18 cellular contexts compared by ENCODE assay signal in the genomic region with DNA sequence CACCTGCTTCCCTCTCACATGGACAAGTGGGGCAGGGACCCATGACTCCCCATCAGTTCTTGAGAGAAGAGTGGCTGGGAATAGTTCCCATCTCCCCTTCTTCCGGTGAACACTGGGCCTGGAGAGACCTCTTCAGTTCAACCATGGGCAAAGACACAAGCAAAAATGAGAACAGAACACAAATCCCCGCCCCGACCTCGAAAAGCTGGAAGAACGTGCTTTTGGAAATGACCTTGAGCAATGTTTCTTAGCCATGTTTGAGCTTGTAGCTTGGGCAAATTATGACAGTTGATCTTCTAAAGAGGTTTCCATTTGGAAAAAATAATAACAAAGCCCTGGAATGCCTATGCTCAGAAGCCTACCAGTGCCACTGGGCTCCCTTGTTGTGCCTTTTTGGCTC. TPM values are rescaled to one million over a fixed set of nuclear protein-coding genes. Genes with fewer than 3 reads are reported as not detected.
A peak's percentile ranks its signal among the peaks of the same experiment; 100 is the strongest.
DNase-seq lines count a peak whose midpoint lies in the region; ATAC-seq, FAIRE-seq and TF ChIP-seq lines count a peak whose summit lies in the region.
"Had no signal": no experiment of that assay in that cellular context is flagged by ENCODE, and none has a peak within 500 bp of the region (broad histone marks: within the 10 kb centered on the region; RNA-seq: fewer than 3 reads in every experiment).

No MANE protein-coding gene starts in this region.

- H3K27ac Mint-ChIP-seq in neural progenitor cell = peak overlapping the region; percentile 48
- H3K27ac Mint-ChIP-seq: CD4-positive, alpha-beta memory T cell; GM23338; H9 had no signal

- H3K27ac ChIP-seq in left lung = peak overlapping the region in 1 of 2 donors; percentile 45
- no peak overlapping the region for H3K27ac ChIP-seq in neural progenitor cell
- no peak overlapping the region for H3K27ac ChIP-seq in HepG2 (ENCODE audit: extremely low read length, insufficient read depth, low read length)
- H3K27ac ChIP-seq: A549, C4-2B had no signal

- TF ChIP-seq CTCF in epithelial cell of esophagus (IDR thresholded peaks at IDR 0.05; ENCODE audit: insufficient read depth, low read depth, low read length, missing control alignments) (no peak), left lung (IDR thresholded peaks at IDR 0.05) (no peak), neural progenitor cell (IDR thresholded peaks at IDR 0.05) (no peak), HepG2 (CRISPR knock-in tag; IDR thresholded peaks at IDR 0.05) (no peak)

- BruUV-seq in HepG2 (replicated peaks; lab: Mats Ljungman, UMichigan) = no TSS peak

- H3K4me1 Mint-ChIP-seq in neural progenitor cell = peaks cover 15% of the 10 kb centered on the region
- H3K4me1 Mint-ChIP-seq: GM23338 had no signal

- H3K9me3 ChIP-seq in left lung (no peaks in the 10 kb centered on the region), neural progenitor cell (ENCODE audit: low read depth) (no peaks in the 10 kb centered on the region), HepG2 (ENCODE audit: low read length) (no peaks in the 10 kb centered on the region)
- H3K9me3 ChIP-seq: A549, BE2C had no signal

- H2AFZ ChIP-seq in neural progenitor cell (replicated peaks) = no peak overlapping the region
- no peak overlapping the region for H2AFZ ChIP-seq in HepG2 (ENCODE audit: low read length)
- H2AFZ ChIP-seq: GM23338 had no signal

- no peak for TF ChIP-seq EP300 in HepG2 (IDR thresholded peaks at IDR 0.05; ENCODE audit: low read depth in 2 of 2, low read length in 2 of 2)
- TF ChIP-seq EP300 in HepG2 (CRISPR knock-in tag; IDR thresholded peaks at IDR 0.05; ENCODE audit: borderline replicate concordance) = no peak

- H3K4me1 ChIP-seq in left lung = peaks cover 0 to 2% of the 10 kb centered on the region in 2 donors
- H3K4me1 ChIP-seq in neural progenitor cell = peaks cover 10% of the 10 kb centered on the region
- no peaks in the 10 kb centered on the region for H3K4me1 ChIP-seq in HepG2 (ENCODE audit: insufficient read depth, low read length)
- H3K4me1 ChIP-seq: A549, BE2C had no signal

- DNase-seq in epithelial cell of esophagus (ENCODE audit: low read depth) (peak; percentile 39), left lung (no peak), neural progenitor cell (ENCODE audit: low spot score) (no peak), NCI-H1436 treated with DMSO at 0.1 percent for 48 hours (lab: John Stamatoyannopoulos, UW) (no peak), retina (no peak), HepG2 (ENCODE audit: low spot score) (no peak)
- DNase-seq: BE2C; CD4-positive, alpha-beta memory T cell; DMS153; DMS79 treated with DMSO at 0.1 percent for 48 hours; EL; H9 had no signal

- CTCF ChIA-PET in HepG2 (lab: Yijun Ruan, JAX; ENCODE audit: low intra/inter-chr PET ratio, low total read pairs) = no interaction called here

- 9% methylated on average over 5 of the region's 5 CpGs for WGBS in HepG2 (ENCODE audit: low lambda C conversion rate)

- no peak for FAIRE-seq in HepG2 (lab: Jason Lieb, UNC)
- FAIRE-seq: A549, D721Med, G401.6, GM12891 had no signal

- in situ Hi-C loops in HepG2 (cut with HindIII; ENCODE audit: extremely low pct_ligation_motif_present, low pct_unique_long_range_greater_than_20kb) = no loop called here

- H3K9ac ChIP-seq in neural progenitor cell (no peak overlapping the region), HepG2 (ENCODE audit: insufficient read depth, low read depth, low read length) (no peak overlapping the region)

- TF ChIP-seq RAD21 in HepG2 (CRISPR knock-in tag; IDR thresholded peaks at IDR 0.05) = no peak

- POLR2A ChIA-PET in HepG2 (lab: Yijun Ruan, JAX) = no interaction called here

- H4K20me1 ChIP-seq in neural progenitor cell (ENCODE audit: low read depth) (no peaks in the 10 kb centered on the region), HepG2 (ENCODE audit: insufficient read depth, low read length) (no peaks in the 10 kb centered on the region)

- H3K79me2 ChIP-seq in neural progenitor cell (ENCODE audit: low read depth) (no peaks in the 10 kb centered on the region), HepG2 (ENCODE audit: insufficient read depth, low read length) (no peaks in the 10 kb centered on the region)

- H3K36me3 ChIP-seq in left lung (no peaks in the 10 kb centered on the region), neural progenitor cell (no peaks in the 10 kb centered on the region), HepG2 (replicated peaks in 1 of 2; ENCODE audit: control insufficient read depth in 1 of 2, insufficient read depth in 2 of 2, low read length in 2 of 2) (no peaks in the 10 kb centered on the region)
- H3K36me3 ChIP-seq: BE2C had no signal

- TF ChIP-seq POLR2A in HepG2 (IDR thresholded peaks at IDR 0.05; ENCODE audit: insufficient read depth in 1 of 2, low read depth in 2 of 2, low read length in 2 of 2) = no peak

- H3K4me2 ChIP-seq in neural progenitor cell = no peak overlapping the region
- no peak overlapping the region for H3K4me2 ChIP-seq in HepG2 (ENCODE audit: low read depth, low read length)
- H3K4me2 ChIP-seq: A549, GM23338 had no signal

- H3K9me3 Mint-ChIP-seq in neural progenitor cell = no peaks in the 10 kb centered on the region
- H3K9me3 Mint-ChIP-seq: CD4-positive, alpha-beta memory T cell; GM23338; H9 had no signal

- ATAC-seq in left lung (peak; percentile 35), HepG2 (no peak)
- ATAC-seq: A549, GM23338 had no signal

- H3K27me3 Mint-ChIP-seq in neural progenitor cell (ENCODE audit: insufficient read depth, low read depth) = peaks cover 5% of the 10 kb centered on the region

- H3K4me3 ChIP-seq in epithelial cell of esophagus (ENCODE audit: low read length) = no peak overlapping the region
- no peak overlapping the region for H3K4me3 ChIP-seq in left lung
- no peak overlapping the region for H3K4me3 ChIP-seq in neural progenitor cell
- no peak overlapping the region for H3K4me3 ChIP-seq in HepG2 (replicated peaks in 1 of 3; ENCODE audit: insufficient read depth in 1 of 3, low read depth in 2 of 3, low read length in 3 of 3)
- H3K4me3 ChIP-seq: A549, GM23338 had no signal

- no peak overlapping the region for H3K4me3 Mint-ChIP-seq in neural progenitor cell
- H3K4me3 Mint-ChIP-seq: CD4-positive, alpha-beta memory T cell; GM23338; H9 had no signal

- no peaks in the 10 kb centered on the region for H3K36me3 Mint-ChIP-seq in neural progenitor cell
- H3K36me3 Mint-ChIP-seq: CD4-positive, alpha-beta memory T cell had no signal

- H3F3A ChIP-seq in neural progenitor cell (ENCODE audit: low read depth) = no peaks in the 10 kb centered on the region

- H3K27me3 ChIP-seq in left lung (no peaks in the 10 kb centered on the region), neural progenitor cell (no peaks in the 10 kb centered on the region), HepG2 (ENCODE audit: control insufficient read depth in 1 of 2, insufficient read depth in 2 of 2, low read length in 2 of 2) (peaks cover 0 to 5% of the 10 kb centered on the region in 2 experiments; a peak in 1 of 5 replicates)
- H3K27me3 ChIP-seq: BE2C had no signal

- intact Hi-C loops in left lung (cut with DNase I) = no loop called here
- intact Hi-C loops in HepG2 (cut with micrococcal nuclease; ENCODE audit: unreplicated experiment) = no loop called here

TF ChIP-seq in HepG2, 621 proteins besides CTCF, POLR2A, EP300 and RAD21 (continues in another document):
- no peak for TF ChIP-seq NCOR1 (IDR thresholded peaks at IDR 0.05; ENCODE audit: borderline replicate concordance, low read length)

RNA-seq across cellular contexts. Expression of gene FAM174B, which starts 59.0 kb away (rescaled TPM):
- total RNA-seq in left lung = 10 to 100 TPM; 42.8 to 66.3 TPM
- total RNA-seq in neural progenitor cell (ENCODE audit: low replicate concordance) = 8.6 and 10.1 TPM in 2 replicates
- 1.3 and 2.1 TPM in 2 replicates for total RNA-seq in HepG2 (2016; rRNA removed; fragmentation: Illumina TruSeq; extraction: Trizol)
- total RNA-seq in HepG2 (2016; cell fraction: cytosol; rRNA removed; fragmentation: Illumina TruSeq; extraction: Trizol; ENCODE audit: low read depth) = 1.6 and 1.7 TPM in 2 replicates
- total RNA-seq in HepG2 (2016; cell fraction: insoluble cytoplasmic fraction; rRNA removed; fragmentation: Illumina TruSeq; extraction: Trizol) = 1.1 and 2.1 TPM in 2 replicates
- 1.0 and 1.9 TPM in 2 replicates for total RNA-seq in HepG2 (2016; cell fraction: membrane; rRNA removed; fragmentation: Illumina TruSeq; extraction: Trizol)
- 2.5 and 4.4 TPM in 2 replicates for total RNA-seq in HepG2 (2016; cell fraction: nucleus; rRNA removed; fragmentation: Illumina TruSeq; extraction: Trizol)
- polyA plus RNA-seq in HepG2 (2011; rRNA removed) = 0.68 and 0.90 TPM in 2 replicates
- polyA plus RNA-seq in HepG2 (2011; cell fraction: cytosol; rRNA removed) = 0.47 TPM in 1 of 2 replicates, not detected in the other
- 0.92 and 0.97 TPM in 2 replicates for polyA plus RNA-seq in HepG2 (2011; cell fraction: nucleus; rRNA removed)
- polyA plus RNA-seq in HepG2 (2012) = 0.55 TPM in 2 replicates
- 0.67 TPM in 1 of 2 replicates, not detected in the other for polyA plus RNA-seq in HepG2 (2016; cell fraction: cytosol; fragmentation: Illumina TruSeq; extraction: Trizol; ENCODE audit: low read depth)
- polyA plus RNA-seq in HepG2 (2016; cell fraction: insoluble cytoplasmic fraction; fragmentation: Illumina TruSeq; extraction: Trizol; ENCODE audit: low read depth) = 0.79 and 1.3 TPM in 2 replicates
- polyA plus RNA-seq in HepG2 (2016; cell fraction: membrane; fragmentation: Illumina TruSeq; extraction: Trizol; ENCODE audit: low read depth) = 0.34 and 0.90 TPM in 2 replicates
- 3.7 and 6.7 TPM in 2 replicates for polyA plus RNA-seq in HepG2 (2016; cell fraction: nucleus; fragmentation: Illumina TruSeq; extraction: Trizol; ENCODE audit: insufficient read depth, low read depth)
- 0.22 and 12.1 TPM in 2 replicates for polyA minus RNA-seq in HepG2 (2011; rRNA and poly(A)+ RNA removed; ENCODE audit: low replicate concordance)
- polyA minus RNA-seq in HepG2 (2011; cell fraction: cytosol; rRNA and poly(A)+ RNA removed) = 1.9 TPM in 1 of 2 replicates, not detected in the other
- polyA minus RNA-seq in HepG2 (2011; cell fraction: nucleus; rRNA and poly(A)+ RNA removed) = 3.2 and 4.8 TPM in 2 replicates
